ENCODE assay signal across 38 cellular contexts in the genomic region with DNA sequence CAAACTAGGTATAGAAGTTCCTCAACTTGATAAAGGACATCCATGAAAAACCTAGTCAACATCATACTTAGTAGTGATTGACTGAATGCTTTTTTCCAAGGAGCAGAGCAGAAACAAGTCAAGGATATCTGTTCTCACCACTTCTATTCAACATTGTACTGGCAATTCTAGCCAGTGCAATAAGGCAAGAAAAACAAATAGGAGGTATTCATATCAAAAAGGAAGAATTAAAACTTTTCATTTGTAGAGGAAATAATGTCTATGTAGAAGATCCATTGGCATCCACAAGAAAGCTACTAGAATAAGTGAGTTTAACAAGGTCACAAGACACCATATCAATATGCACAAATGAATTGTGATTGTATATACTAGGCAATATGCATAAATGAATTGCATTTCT. TPM values are rescaled to one million over a fixed set of nuclear protein-coding genes. Genes with fewer than 3 reads are reported as not detected.
"Had no signal": no experiment of that assay in that cellular context is flagged by ENCODE, and none has a peak within 500 bp of the region (broad histone marks: within the 10 kb centered on the region; RNA-seq: fewer than 3 reads in every experiment).

No MANE protein-coding gene starts in this region.

- ATAC-seq: activated CD8-positive, alpha-beta T cell treated with anti-CD3 and anti-CD28 coated beads for 36 hours; activated naive CD4-positive, alpha-beta T cell treated with anti-CD3 and anti-CD28 coated beads, Interleukin-2, amount 50 U/mL, for 72 hours; activated T-cell treated with anti-CD3 and anti-CD28 coated beads, Interleukin-2, amount 50 U/mL, for 4 hours; activated T-cell treated with anti-CD3 and anti-CD28 coated beads, Interleukin-2, amount 50 U/mL, for 72 hours; activated T-helper 17 cell treated with anti-CD3 and anti-CD28 coated beads, Interleukin-2, amount 50 U/mL, for 72 hours; T-cell; T-helper 17 cell had no signal

- H3K4me3 Mint-ChIP-seq: activated B cell treated with CpG ODN at 0.5 μM for 24 hours; activated CD4-positive, alpha-beta memory T cell treated with anti-CD3 and anti-CD28 coated beads for 36 hours; activated CD4-positive, alpha-beta T cell treated with anti-CD3 and anti-CD28 coated beads, Interleukin-2, amount 10 ng/mL, durations not matched to agents 24 days and 14 days; activated CD8-positive, alpha-beta T cell treated with anti-CD3 and anti-CD28 coated beads for 36 hours; activated naive CD4-positive, alpha-beta T cell treated with anti-CD3 and anti-CD28 coated beads for 36 hours; activated naive CD8-positive, alpha-beta T cell treated with anti-CD3 and anti-CD28 coated beads for 36 hours; activated T-cell treated with anti-CD3 and anti-CD28 coated beads, Interleukin-2, amount 50 U/mL, for 4 hours; activated T-cell treated with anti-CD3 and anti-CD28 coated beads, Interleukin-2, amount 50 U/mL, for 72 hours; activated T-helper 1 cell treated with anti-CD3 and anti-CD28 coated beads, Interleukin-12 subunit alpha, Interleukin-12 subunit beta, Interleukin-2, Interleukin-4 antibody, amounts not matched to agents 30 ng/mL and 10 ng/mL and 1 ng/mL, durations not matched to agents 14 hours and 24 hours and 36 hours; activated T-helper 17 cell treated with anti-CD3 and anti-CD28 coated beads, Interleukin-2, amount 50 U/mL, for 72 hours; brain; central memory CD8-positive, alpha-beta T cell; T-cell; T-helper 17 cell had no signal

- H3K27me3 ChIP-seq: ascending aorta, cardiac muscle cell had no signal

- H3K27ac ChIP-seq: ascending aorta, cardiac muscle cell, VCaP had no signal

- H3K4me1 ChIP-seq: ascending aorta had no signal

- H3K4me1 Mint-ChIP-seq: activated naive CD8-positive, alpha-beta T cell treated with anti-CD3 and anti-CD28 coated beads for 36 hours had no signal

- DNase-seq: activated B cell treated with CpG ODN at 0.5 μM for 24 hours; activated CD4-positive, alpha-beta memory T cell treated with anti-CD3 and anti-CD28 coated beads for 36 hours; activated CD4-positive, alpha-beta T cell treated with anti-CD3 and anti-CD28 coated beads for 4 hours; activated CD4-positive, alpha-beta T cell treated with anti-CD3 and anti-CD28 coated beads, Interleukin-2, amount 10 ng/mL, durations not matched to agents 24 days and 14 days; activated CD4-positive, alpha-beta T cell treated with anti-CD3 and anti-CD28 coated beads, Interleukin-2, amount 50 U/mL, for 1 hour; activated CD4-positive, alpha-beta T cell treated with anti-CD3 and anti-CD28 coated beads, Interleukin-2, amount 50 U/mL, for 4 hours; activated CD4-positive, CD25-positive, alpha-beta regulatory T cell treated with anti-CD3 and anti-CD28 coated beads, Interleukin-2, amount 50 U/mL, for 72 hours; activated CD8-positive, alpha-beta memory T cell treated with anti-CD3 and anti-CD28 coated beads, Interleukin-2, amount 50 U/mL, for 4 hours; activated CD8-positive, alpha-beta T cell treated with anti-CD3 and anti-CD28 coated beads for 36 hours; activated effector memory CD4-positive, alpha-beta T cell treated with anti-CD3 and anti-CD28 coated beads, Interleukin-2, amount 50 U/mL, for 16 hours; activated gamma-delta T cell treated with Interleukin-2 at 50 U/mL for 16 hours; activated naive CD4-positive, alpha-beta T cell; activated naive CD4-positive, alpha-beta T cell treated with anti-CD3 and anti-CD28 coated beads for 36 hours; activated naive CD4-positive, alpha-beta T cell treated with anti-CD3 and anti-CD28 coated beads, Interleukin-2, amount 50 U/mL, for 16 hours; activated naive CD8-positive, alpha-beta T cell treated with anti-CD3 and anti-CD28 coated beads for 36 hours; activated T-cell treated with anti-CD3 and anti-CD28 coated beads for 4 hours; activated T-cell treated with anti-CD3 and anti-CD28 coated beads, Interleukin-2, amount 50 U/mL, for 1 hour; activated T-cell treated with anti-CD3 and anti-CD28 coated beads, Interleukin-2, amount 50 U/mL, for 4 hours; activated T-cell treated with anti-CD3 and anti-CD28 coated beads, Interleukin-2, amount 50 U/mL, for 72 hours; amygdala; anterior cingulate cortex; caudate nucleus; cerebellar nuclear complex; T-cell; T-helper 17 cell had no signal

- H3K4me3 ChIP-seq: ascending aorta, cardiac muscle cell had no signal

- FAIRE-seq: bronchial epithelial cell, TTC549 had no signal

- H3K9me3 Mint-ChIP-seq: central memory CD8-positive, alpha-beta T cell had no signal

- H3K27ac Mint-ChIP-seq: activated B cell treated with CpG ODN at 0.5 μM for 24 hours; activated CD4-positive, alpha-beta memory T cell treated with anti-CD3 and anti-CD28 coated beads for 36 hours; activated CD4-positive, alpha-beta T cell treated with anti-CD3 and anti-CD28 coated beads, Interleukin-2, amount 10 ng/mL, durations not matched to agents 24 days and 14 days; activated CD8-positive, alpha-beta T cell treated with anti-CD3 and anti-CD28 coated beads for 36 hours; activated naive CD4-positive, alpha-beta T cell treated with anti-CD3 and anti-CD28 coated beads for 36 hours; activated naive CD4-positive, alpha-beta T cell treated with anti-CD3 and anti-CD28 coated beads, Interleukin-2, amount 50 U/mL, for 72 hours; activated naive CD8-positive, alpha-beta T cell treated with anti-CD3 and anti-CD28 coated beads for 36 hours; activated T-cell treated with anti-CD3 and anti-CD28 coated beads, Interleukin-2, amount 50 U/mL, for 72 hours; activated T-helper 1 cell treated with anti-CD3 and anti-CD28 coated beads, Interleukin-12 subunit alpha, Interleukin-12 subunit beta, Interleukin-2, Interleukin-4 antibody, amounts not matched to agents 30 ng/mL and 10 ng/mL and 1 ng/mL, durations not matched to agents 14 hours and 24 hours and 36 hours; activated T-helper 17 cell treated with anti-CD3 and anti-CD28 coated beads, Interleukin-2, amount 50 U/mL, for 72 hours; brain; T-cell; T-helper 17 cell had no signal

- H3K27me3 Mint-ChIP-seq: brain had no signal

RNA-seq across cellular contexts. Expression of a gene that starts 28.2 kb away (rescaled TPM):
- total RNA-seq: activated B cell treated with CpG ODN at 0.5 μM for 24 hours; activated CD4-positive, alpha-beta memory T cell treated with anti-CD3 and anti-CD28 coated beads for 36 hours; activated CD4-positive, alpha-beta T cell treated with anti-CD3 and anti-CD28 coated beads, Interleukin-2, amount 10 ng/mL, durations not matched to agents 24 days and 14 days; activated CD8-positive, alpha-beta memory T cell treated with anti-CD3 and anti-CD28 coated beads for 36 hours; activated CD8-positive, alpha-beta T cell treated with anti-CD3 and anti-CD28 coated beads for 36 hours; activated naive CD4-positive, alpha-beta T cell treated with anti-CD3 and anti-CD28 coated beads for 36 hours; activated naive CD4-positive, alpha-beta T cell treated with anti-CD3 and anti-CD28 coated beads, Interleukin-2, amount 50 U/mL, for 72 hours; activated naive CD8-positive, alpha-beta T cell treated with anti-CD3 and anti-CD28 coated beads for 36 hours; activated T-cell treated with anti-CD3 and anti-CD28 coated beads, Interleukin-2, amount 50 U/mL, for 72 hours; activated T-helper 1 cell treated with anti-CD3 and anti-CD28 coated beads, Interleukin-12 subunit alpha, Interleukin-12 subunit beta, Interleukin-2, Interleukin-4 antibody, amounts not matched to agents 30 ng/mL and 10 ng/mL and 1 ng/mL, durations not matched to agents 14 hours and 24 hours and 36 hours; activated T-helper 17 cell treated with anti-CD3 and anti-CD28 coated beads, Interleukin-2, amount 50 U/mL, for 72 hours; bronchial epithelial cell; cardiac muscle cell; T-helper 1 cell treated with Interleukin-12 subunit alpha and Interleukin-12 subunit beta and Interleukin-4 antibody, amounts not matched to agents 30 ng/mL and 1 ng/mL, for 36 hours; T-helper 17 cell; T-helper 2 cell treated with Interferon-gamma antibody and Interleukin-4, amounts not matched to agents 100 ng/mL and 5 ng/mL, for 36 hours had no signal

RNA-seq across cellular contexts. Expression of a gene that starts 35.0 kb away (rescaled TPM):
- total RNA-seq: activated B cell treated with CpG ODN at 0.5 μM for 24 hours; activated CD4-positive, alpha-beta memory T cell treated with anti-CD3 and anti-CD28 coated beads for 36 hours; activated CD4-positive, alpha-beta T cell treated with anti-CD3 and anti-CD28 coated beads, Interleukin-2, amount 10 ng/mL, durations not matched to agents 24 days and 14 days; activated CD8-positive, alpha-beta memory T cell treated with anti-CD3 and anti-CD28 coated beads for 36 hours; activated CD8-positive, alpha-beta T cell treated with anti-CD3 and anti-CD28 coated beads for 36 hours; activated naive CD4-positive, alpha-beta T cell treated with anti-CD3 and anti-CD28 coated beads for 36 hours; activated naive CD4-positive, alpha-beta T cell treated with anti-CD3 and anti-CD28 coated beads, Interleukin-2, amount 50 U/mL, for 72 hours; activated naive CD8-positive, alpha-beta T cell treated with anti-CD3 and anti-CD28 coated beads for 36 hours; activated T-cell treated with anti-CD3 and anti-CD28 coated beads, Interleukin-2, amount 50 U/mL, for 72 hours; activated T-helper 1 cell treated with anti-CD3 and anti-CD28 coated beads, Interleukin-12 subunit alpha, Interleukin-12 subunit beta, Interleukin-2, Interleukin-4 antibody, amounts not matched to agents 30 ng/mL and 10 ng/mL and 1 ng/mL, durations not matched to agents 14 hours and 24 hours and 36 hours; activated T-helper 17 cell treated with anti-CD3 and anti-CD28 coated beads, Interleukin-2, amount 50 U/mL, for 72 hours; bronchial epithelial cell; cardiac muscle cell; T-helper 1 cell treated with Interleukin-12 subunit alpha and Interleukin-12 subunit beta and Interleukin-4 antibody, amounts not matched to agents 30 ng/mL and 1 ng/mL, for 36 hours; T-helper 17 cell; T-helper 2 cell treated with Interferon-gamma antibody and Interleukin-4, amounts not matched to agents 100 ng/mL and 5 ng/mL, for 36 hours had no signal
- polyA plus RNA-seq: cardiac muscle cell had no signal
